In the genomic region with DNA sequence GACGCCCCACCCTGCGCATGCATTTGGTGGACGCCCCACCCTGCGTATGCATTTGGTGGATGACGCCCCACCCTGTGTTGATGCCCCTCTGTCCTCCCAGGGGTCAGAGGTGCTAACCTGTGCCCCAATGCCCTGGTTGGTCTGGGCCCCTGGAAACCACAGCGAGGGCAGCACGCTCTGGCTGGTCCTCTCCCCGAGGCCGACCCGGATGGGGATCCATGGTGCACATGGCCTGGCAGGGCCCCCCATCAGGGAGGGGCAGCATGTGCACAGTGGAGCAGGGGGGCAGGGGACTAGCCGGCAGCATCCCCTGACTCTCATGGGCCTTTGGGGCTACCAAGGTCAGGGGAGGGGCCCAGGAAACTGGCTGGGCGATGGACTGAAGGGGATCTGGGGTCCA, we compare ENCODE assay signal across 15 cellular contexts. TPM values are rescaled to one million over a fixed set of nuclear protein-coding genes. Genes with fewer than 3 reads are reported as not detected.
"Had no signal": no experiment of that assay in that cellular context is flagged by ENCODE, and none has a peak within 500 bp of the region (broad histone marks: within the 10 kb centered on the region; RNA-seq: fewer than 3 reads in every experiment).

No MANE protein-coding gene starts in this region.

- H3K4me3 ChIP-seq: esophagus muscularis mucosa, uterus had no signal

- H3K9me3 ChIP-seq: esophagus muscularis mucosa, uterus had no signal

- H3K27ac ChIP-seq: esophagus muscularis mucosa, uterus had no signal

- H3K36me3 ChIP-seq: esophagus muscularis mucosa, uterus had no signal

- H3K27me3 ChIP-seq: uterus had no signal

- H3K4me1 ChIP-seq: uterus had no signal

- ATAC-seq: activated CD4-positive, alpha-beta T cell treated with anti-CD3 and anti-CD28 coated beads for 36 hours; stimulated activated effector memory CD8-positive, alpha-beta T cell treated with anti-CD3 and anti-CD28 coated beads, Interleukin-12 subunit alpha, Interleukin-12 subunit beta, amount 100 ng/mL, for 72 hours had no signal

- DNase-seq: activated CD4-positive, alpha-beta memory T cell treated with anti-CD3 and anti-CD28 coated beads, Interleukin-2, amount 10 ng/mL, durations not matched to agents 7 days and 5 days; activated CD4-positive, alpha-beta T cell treated with anti-CD3 and anti-CD28 coated beads for 36 hours; activated naive CD4-positive, alpha-beta T cell; activated naive CD8-positive, alpha-beta T cell treated with anti-CD3 and anti-CD28 coated beads, Interleukin-2, amount 10 ng/mL, durations not matched to agents 7 days and 5 days; central memory CD4-positive, alpha-beta T cell; cortex of kidney; effector CD4-positive, alpha-beta T cell; kidney glomerular epithelial cell; midbrain; uterus had no signal

RNA-seq across cellular contexts. Expression of a gene that starts 7.7 kb away (rescaled TPM):
- total RNA-seq: activated CD4-positive, alpha-beta memory T cell treated with anti-CD3 and anti-CD28 coated beads, Interleukin-2, amount 10 ng/mL, durations not matched to agents 7 days and 5 days; activated CD4-positive, alpha-beta T cell treated with anti-CD3 and anti-CD28 coated beads for 36 hours; activated naive CD8-positive, alpha-beta T cell treated with anti-CD3 and anti-CD28 coated beads, Interleukin-2, amount 10 ng/mL, durations not matched to agents 7 days and 5 days; myocyte; osteocyte had no signal
- polyA plus RNA-seq: neural cell had no signal
